In genomic region chr4:100933628-100934027, GRCh38 we compare ENCODE assay signal across 14 cellular contexts.
A peak's percentile ranks its signal among the peaks of the same experiment; 100 is the strongest.
DNase-seq lines count a peak whose midpoint lies in the region; ATAC-seq and TF ChIP-seq lines count a peak whose summit lies in the region.
"Had no signal": no experiment of that assay in that cellular context is flagged by ENCODE, and none has a peak within 500 bp of the region (broad histone marks: within the 10 kb centered on the region; RNA-seq: fewer than 3 reads in every experiment).

No MANE protein-coding gene starts in this region.

- H3K27me3 ChIP-seq in ACC112 (ENCODE audit: insufficient read depth, low read length), result no peaks in the 10 kb centered on the region
- H3K27me3 ChIP-seq: pancreas had no signal

- intact Hi-C loops in mucosa of descending colon (cut with DNase I, micrococcal nuclease), result no loop called here

- H3K27ac ChIP-seq in ACC112 (ENCODE audit: low read depth, low read length), result no peak overlapping the region
- H3K27ac ChIP-seq: pancreas had no signal

- no peak overlapping the region for H3K27ac Mint-ChIP-seq in T-helper 2 cell treated with Interferon-gamma antibody and Interleukin-4, amounts not matched to agents 5 μg/mL and 100 μg/mL, for 36 hours
- H3K27ac Mint-ChIP-seq: IgD-negative memory B cell had no signal

- peak overlapping the region; percentile 62 for H3K4me3 ChIP-seq in ACC112 (ENCODE audit: low read depth, low read length)
- H3K4me3 ChIP-seq in fibroblast of the aortic adventitia (ENCODE audit: low read depth, low read length), result no peak overlapping the region
- no peak overlapping the region for H3K4me3 ChIP-seq in mucosa of descending colon
- H3K4me3 ChIP-seq: pancreas had no signal

- in situ Hi-C loops in G401 (cut with HindIII; ENCODE audit: low sequenced_read_pairs), result no loop called here

- H3K36me3 ChIP-seq in ACC112 (ENCODE audit: insufficient read depth, low read length) (no peaks in the 10 kb centered on the region), mucosa of descending colon (ENCODE audit: low read depth) (no peaks in the 10 kb centered on the region)
- H3K36me3 ChIP-seq: pancreas had no signal

- H2AFZ ChIP-seq in ACC112 (ENCODE audit: low read length, unreplicated experiment), result peak overlapping the region; percentile 69

- peaks cover 10% of the 10 kb centered on the region for H3K27me3 Mint-ChIP-seq in T-helper 2 cell treated with Interferon-gamma antibody and Interleukin-4, amounts not matched to agents 5 μg/mL and 100 μg/mL, for 36 hours (ENCODE audit: low read depth)
- H3K27me3 Mint-ChIP-seq: IgD-negative memory B cell had no signal

- H3K9me3 Mint-ChIP-seq in T-helper 2 cell treated with Interferon-gamma antibody and Interleukin-4, amounts not matched to agents 5 μg/mL and 100 μg/mL, for 36 hours, result no peaks in the 10 kb centered on the region
- H3K9me3 Mint-ChIP-seq: IgD-negative memory B cell had no signal

- H3K79me2 ChIP-seq in ACC112 (ENCODE audit: control insufficient read depth, insufficient read depth, low read length, unreplicated experiment), result no peaks in the 10 kb centered on the region

- no peak for TF ChIP-seq CTCF in fibroblast of the aortic adventitia (IDR thresholded peaks at IDR 0.05; ENCODE audit: insufficient read depth, low read length)
- no peak for TF ChIP-seq CTCF in mucosa of descending colon (IDR thresholded peaks at IDR 0.05)

- DNase-seq in G401 (ENCODE audit: low spot score), result peak; percentile 38
- DNase-seq in T-helper 2 cell treated with Interferon-gamma antibody and Interleukin-4, amounts not matched to agents 5 μg/mL and 100 μg/mL, for 36 hours (ENCODE audit: low spot score), result no peak
- peak; percentile 66 for DNase-seq in fibroblast of the aortic adventitia (ENCODE audit: low read depth)
- DNase-seq in GDM1 (lab: John Stamatoyannopoulos, UW), result no peak
- no peak for DNase-seq in mucosa of descending colon
- no peak for DNase-seq in DMS53 treated with DMSO at 0.1 percent for 48 hours (lab: John Stamatoyannopoulos, UW; ENCODE audit: unreplicated experiment)
- no peak for DNase-seq in NCI-H1417 treated with DMSO at 0.1 percent for 48 hours (lab: John Stamatoyannopoulos, UW)
- DNase-seq: activated CD4-positive, alpha-beta T cell treated with anti-CD3 and anti-CD28 coated beads, Interleukin-2, amount 50 U/mL, for 4 hours; activated naive CD4-positive, alpha-beta T cell treated with Interleukin-2 at 50 U/mL for 16 hours; NCI-H524; pancreas had no signal

- no peaks in the 10 kb centered on the region for H3K9me3 ChIP-seq in mucosa of descending colon
- H3K9me3 ChIP-seq: pancreas had no signal

- no peak for ATAC-seq in mucosa of descending colon
- ATAC-seq: Panc1 had no signal

- peak overlapping the region; percentile 12 for H3K4me3 Mint-ChIP-seq in T-helper 2 cell treated with Interferon-gamma antibody and Interleukin-4, amounts not matched to agents 5 μg/mL and 100 μg/mL, for 36 hours
- H3K4me3 Mint-ChIP-seq: IgD-negative memory B cell had no signal

- peaks cover 5% of the 10 kb centered on the region for H3K4me1 Mint-ChIP-seq in T-helper 2 cell treated with Interferon-gamma antibody and Interleukin-4, amounts not matched to agents 5 μg/mL and 100 μg/mL, for 36 hours (ENCODE audit: low read depth)

- H3K4me1 ChIP-seq in ACC112 (ENCODE audit: control insufficient read depth, insufficient read depth, low read length, unreplicated experiment) (peaks cover 8% of the 10 kb centered on the region), mucosa of descending colon (ENCODE audit: low read depth) (no peaks in the 10 kb centered on the region)
- H3K4me1 ChIP-seq: pancreas had no signal

- no peaks in the 10 kb centered on the region for H3K36me3 Mint-ChIP-seq in T-helper 2 cell treated with Interferon-gamma antibody and Interleukin-4, amounts not matched to agents 5 μg/mL and 100 μg/mL, for 36 hours (ENCODE audit: low read depth)
- H3K36me3 Mint-ChIP-seq: IgD-negative memory B cell had no signal

Comparison
In these comparisons a context has a peak if more than half of its experiments do, and no peak if none do; other contexts are left out.
1. DNase-seq: peak in G401 (single experiment) and fibroblast of the aortic adventitia (single experiment); none in T-helper 2 cell treated with Interferon-gamma antibody and Interleukin-4, amounts not matched to agents 5 μg/mL and 100 μg/mL, for 36 hours (single experiment), GDM1 (single experiment), mucosa of descending colon (0 of 3), DMS53 treated with DMSO at 0.1 percent for 48 hours (single experiment) and NCI-H1417 treated with DMSO at 0.1 percent for 48 hours (single experiment).